In genomic region chr14:105305350-105305749, GRCh38 we compare ENCODE assay signal across 1 cellular context.
TF ChIP-seq lines count a peak whose summit lies in the region.

No MANE protein-coding gene starts in this region.

TF ChIP-seq in HepG2, 621 proteins besides CTCF, POLR2A, EP300 and RAD21:
- TF ChIP-seq ZMYM2 (CRISPR knock-in tag; IDR thresholded peaks at IDR 0.05) (no peak), ZNF354B (CRISPR knock-in tag; IDR thresholded peaks at IDR 0.05) (no peak), MYC (CRISPR knock-in tag; IDR thresholded peaks at IDR 0.05; ENCODE audit: borderline replicate concordance) (no peak), GABPA (IDR thresholded peaks at IDR 0.05; ENCODE audit: low read depth, low read length) (no peak), GABPA (CRISPR knock-in tag; IDR thresholded peaks at IDR 0.05; ENCODE audit: low read depth) (no peak), GATAD2A (CRISPR knock-in tag; IDR thresholded peaks at IDR 0.05) (no peak), U2AF1 (optimal IDR thresholded peaks at IDR 0.05; ENCODE audit: low read depth, low read length) (no peak), MAX (IDR thresholded peaks at IDR 0.05) (no peak), SRF (IDR thresholded peaks at IDR 0.05; ENCODE audit: low read depth, low read length) (no peak), ASH2L (IDR thresholded peaks at IDR 0.05; ENCODE audit: insufficient read length, low read depth, low read length) (no peak), ZNF883 (CRISPR knock-in tag; IDR thresholded peaks at IDR 0.05; ENCODE audit: not compliant biosample characterization) (no peak), POGK (CRISPR knock-in tag; conservative IDR thresholded peaks at IDR 0.05) (no peak), SMAD3 (CRISPR knock-in tag; IDR thresholded peaks at IDR 0.05) (no peak), TCF12 (IDR thresholded peaks at IDR 0.05) (no peak), TCF12 (CRISPR knock-in tag; IDR thresholded peaks at IDR 0.05) (no peak), ZSCAN22 (CRISPR knock-in tag; IDR thresholded peaks at IDR 0.05) (no peak), TBL1XR1 (IDR thresholded peaks at IDR 0.05; ENCODE audit: borderline replicate concordance, low read length, partially characterized antibody) (no peak), ZBTB14 (CRISPR knock-in tag; IDR thresholded peaks at IDR 0.05) (no peak), BORCS8-MEF2B (CRISPR knock-in tag; IDR thresholded peaks at IDR 0.05) (no peak), HDAC6 (IDR thresholded peaks at IDR 0.05; ENCODE audit: low read depth, low read length) (no peak), MIER3 (CRISPR knock-in tag; IDR thresholded peaks at IDR 0.05; ENCODE audit: borderline replicate concordance) (no peak), ZNF33A (CRISPR knock-in tag; IDR thresholded peaks at IDR 0.05; ENCODE audit: borderline replicate concordance) (no peak)
